1 cellular context compared by ENCODE assay signal in the genomic region with DNA sequence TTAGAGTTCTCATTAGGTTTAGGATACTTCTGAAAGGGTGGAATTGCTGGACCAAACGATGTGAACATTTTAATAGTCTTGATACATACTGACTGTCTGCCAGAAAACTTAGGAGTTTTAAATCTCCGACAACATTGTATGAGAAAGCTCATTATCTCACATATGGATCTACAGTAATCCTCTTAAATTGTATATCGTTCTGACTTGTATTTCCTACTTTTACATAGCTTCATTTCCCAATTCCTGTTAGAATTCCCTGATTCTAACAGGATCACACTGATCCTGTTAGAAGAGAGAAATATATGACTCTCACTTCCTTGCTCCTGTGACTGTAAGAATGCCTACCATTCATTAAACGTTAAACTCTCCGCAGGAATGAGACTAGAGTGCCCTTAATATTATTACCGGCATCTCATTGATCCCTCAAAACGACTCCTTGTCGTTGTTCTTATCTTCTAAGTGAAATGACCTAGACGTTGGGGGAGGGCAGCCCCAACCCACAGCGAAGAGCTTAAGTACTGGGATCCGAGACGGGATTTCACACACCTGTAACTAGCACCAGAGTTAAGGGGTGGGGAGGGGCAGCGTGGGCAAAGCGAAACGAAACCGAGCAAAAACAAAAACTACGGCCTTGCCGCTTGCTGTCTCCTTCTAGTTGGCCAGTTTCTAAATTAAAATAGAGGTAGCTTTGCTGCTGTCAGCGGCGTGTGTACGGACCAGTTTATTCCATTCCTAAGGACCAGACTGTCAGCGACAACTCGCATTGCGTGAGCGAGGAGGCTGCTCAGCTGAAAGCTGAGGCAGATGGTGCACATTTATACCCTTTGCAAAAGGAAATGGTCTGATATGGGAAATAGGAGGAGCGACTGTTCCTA.
TF ChIP-seq lines count a peak whose summit lies in the region.

No MANE protein-coding gene starts in this region.

TF ChIP-seq in HepG2, 621 proteins besides CTCF, POLR2A, EP300 and RAD21 (continued from another document):
- TF ChIP-seq, protein P1, sequence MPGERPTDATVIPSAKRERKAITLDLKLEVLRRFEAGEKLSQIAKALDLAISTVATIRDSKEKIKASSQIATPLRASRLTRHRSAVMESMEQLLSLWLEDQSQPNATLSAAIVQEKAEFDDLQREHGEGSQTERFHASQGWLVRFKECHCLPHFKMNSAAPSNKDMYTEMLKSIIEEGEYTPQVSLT (CRISPR knock-in tag; IDR thresholded peaks at IDR 0.05; ENCODE audit: borderline replicate concordance, low read depth): 0 out of 2 replicates have a peak, but pooled peaks have one; percentile 72
- TF ChIP-seq ZNF263 (CRISPR knock-in tag; IDR thresholded peaks at IDR 0.05) (0 out of 2 replicates have a peak, but pooled peaks have one; percentile 8), ZNF766 (CRISPR knock-in tag; IDR thresholded peaks at IDR 0.05; ENCODE audit: borderline replicate concordance) (peak; percentile 15; the same call in 1 of the 2 replicates), SSRP1 (CRISPR knock-in tag; IDR thresholded peaks at IDR 0.05) (0 out of 2 replicates have a peak, but pooled peaks have one; percentile 32), KDM5A (IDR thresholded peaks at IDR 0.05; ENCODE audit: borderline replicate concordance, low read length) (peak; percentile 10; the same call in 1 of the 2 replicates), CAMTA2 (CRISPR knock-in tag; IDR thresholded peaks at IDR 0.05; ENCODE audit: borderline replicate concordance) (no peak), ASH2L (IDR thresholded peaks at IDR 0.05; ENCODE audit: insufficient read length, low read depth, low read length) (peak; percentile 57), DPF2 (CRISPR knock-in tag; IDR thresholded peaks at IDR 0.05; ENCODE audit: borderline replicate concordance, low read depth) (no peak), ZNF589 (CRISPR knock-in tag; conservative IDR thresholded peaks at IDR 0.05) (0 out of 2 replicates have a peak, but pooled peaks have one; percentile 18), MYNN (CRISPR knock-in tag; IDR thresholded peaks at IDR 0.05; ENCODE audit: low read depth) (0 out of 2 replicates have a peak, but pooled peaks have one; percentile 36), ZNF841 (CRISPR knock-in tag; IDR thresholded peaks at IDR 0.05; ENCODE audit: borderline replicate concordance) (0 out of 2 replicates have a peak, but pooled peaks have one; percentile 9), ZNF34 (CRISPR knock-in tag; IDR thresholded peaks at IDR 0.05; ENCODE audit: borderline replicate concordance) (peak; percentile 4; the same call in 1 of the 2 replicates), AHR (CRISPR knock-in tag; IDR thresholded peaks at IDR 0.05) (peak; percentile 2; the same call in 1 of the 2 replicates), ZFP1 (CRISPR knock-in tag; IDR thresholded peaks at IDR 0.05) (0 out of 2 replicates have a peak, but pooled peaks have one; percentile 2), CREB1 (IDR thresholded peaks at IDR 0.05) (no peak), CREB1 (CRISPR knock-in tag; IDR thresholded peaks at IDR 0.05) (0 out of 2 replicates have a peak, but pooled peaks have one; percentile 71), SIN3A (IDR thresholded peaks at IDR 0.05; ENCODE audit: borderline replicate concordance, low read depth, low read length) (peak; percentile 31; the same call in 1 of the 2 replicates)
- TF ChIP-seq, protein P2, sequence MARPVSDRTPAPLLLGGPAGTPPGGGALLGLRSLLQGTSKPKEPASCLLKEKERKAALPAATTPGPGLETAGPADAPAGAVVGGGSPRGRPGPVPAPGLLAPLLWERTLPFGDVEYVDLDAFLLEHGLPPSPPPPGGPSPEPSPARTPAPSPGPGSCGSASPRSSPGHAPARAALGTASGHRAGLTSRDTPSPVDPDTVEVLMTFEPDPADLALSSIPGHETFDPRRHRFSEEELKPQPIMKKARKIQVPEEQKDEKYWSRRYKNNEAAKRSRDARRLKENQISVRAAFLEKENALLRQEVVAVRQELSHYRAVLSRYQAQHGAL (CRISPR knock-in tag; IDR thresholded peaks at IDR 0.05; ENCODE audit: not compliant biosample characterization): peak; percentile 5
- TF ChIP-seq, protein P3, sequence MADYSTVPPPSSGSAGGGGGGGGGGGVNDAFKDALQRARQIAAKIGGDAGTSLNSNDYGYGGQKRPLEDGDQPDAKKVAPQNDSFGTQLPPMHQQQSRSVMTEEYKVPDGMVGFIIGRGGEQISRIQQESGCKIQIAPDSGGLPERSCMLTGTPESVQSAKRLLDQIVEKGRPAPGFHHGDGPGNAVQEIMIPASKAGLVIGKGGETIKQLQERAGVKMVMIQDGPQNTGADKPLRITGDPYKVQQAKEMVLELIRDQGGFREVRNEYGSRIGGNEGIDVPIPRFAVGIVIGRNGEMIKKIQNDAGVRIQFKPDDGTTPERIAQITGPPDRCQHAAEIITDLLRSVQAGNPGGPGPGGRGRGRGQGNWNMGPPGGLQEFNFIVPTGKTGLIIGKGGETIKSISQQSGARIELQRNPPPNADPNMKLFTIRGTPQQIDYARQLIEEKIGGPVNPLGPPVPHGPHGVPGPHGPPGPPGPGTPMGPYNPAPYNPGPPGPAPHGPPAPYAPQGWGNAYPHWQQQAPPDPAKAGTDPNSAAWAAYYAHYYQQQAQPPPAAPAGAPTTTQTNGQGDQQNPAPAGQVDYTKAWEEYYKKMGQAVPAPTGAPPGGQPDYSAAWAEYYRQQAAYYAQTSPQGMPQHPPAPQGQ (CRISPR knock-in tag; IDR thresholded peaks at IDR 0.05; ENCODE audit: borderline replicate concordance): peak; percentile 21; the same call in 1 of the 2 replicates
- TF ChIP-seq, protein P4, sequence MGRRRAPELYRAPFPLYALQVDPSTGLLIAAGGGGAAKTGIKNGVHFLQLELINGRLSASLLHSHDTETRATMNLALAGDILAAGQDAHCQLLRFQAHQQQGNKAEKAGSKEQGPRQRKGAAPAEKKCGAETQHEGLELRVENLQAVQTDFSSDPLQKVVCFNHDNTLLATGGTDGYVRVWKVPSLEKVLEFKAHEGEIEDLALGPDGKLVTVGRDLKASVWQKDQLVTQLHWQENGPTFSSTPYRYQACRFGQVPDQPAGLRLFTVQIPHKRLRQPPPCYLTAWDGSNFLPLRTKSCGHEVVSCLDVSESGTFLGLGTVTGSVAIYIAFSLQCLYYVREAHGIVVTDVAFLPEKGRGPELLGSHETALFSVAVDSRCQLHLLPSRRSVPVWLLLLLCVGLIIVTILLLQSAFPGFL (CRISPR knock-in tag; IDR thresholded peaks at IDR 0.05): no peak
